Comparison of ENCODE assay signal across 8 cellular contexts in genomic region chr3:184250167-184250828, GRCh38. TPM values are rescaled to one million over a fixed set of nuclear protein-coding genes. Genes with fewer than 3 reads are reported as not detected.
A peak's percentile ranks its signal among the peaks of the same experiment; 100 is the strongest.
DNase-seq lines count a peak whose midpoint lies in the region; ATAC-seq and TF ChIP-seq lines count a peak whose summit lies in the region.

No MANE protein-coding gene starts in this region.

- H3K4me3 ChIP-seq in GM08714 (ENCODE audit: low read length) (peak overlapping the region; percentile 98), NB4 (ENCODE audit: low read depth, low read length) (peak overlapping the region; percentile 83), SK-N-MC (peak overlapping the region; percentile 100)

- peaks cover 5% of the 10 kb centered on the region for H3K36me3 ChIP-seq in SK-N-MC (ENCODE audit: insufficient read depth, low read length)

- H3K9ac ChIP-seq in SK-N-MC (ENCODE audit: insufficient read length) = peak overlapping the region; percentile 98

- ATAC-seq in HG02610 (IDR thresholded peaks at IDR 0.05; ENCODE audit: unreplicated experiment) = peak; percentile 68

- intact Hi-C loops in cardiac septum (cut with DNase I) = no loop called here

- peaks cover 4% of the 10 kb centered on the region for H3K36me3 Mint-ChIP-seq in activated naive CD8-positive, alpha-beta T cell
- H3K36me3 Mint-ChIP-seq in type B pancreatic cell = peaks cover 3% of the 10 kb centered on the region

- H3K27ac ChIP-seq in SK-N-MC = no peak overlapping the region

- H3K27ac Mint-ChIP-seq in activated naive CD8-positive, alpha-beta T cell = peak overlapping the region; percentile 98
- peak overlapping the region; percentile 95 for H3K27ac Mint-ChIP-seq in type B pancreatic cell

- H3K4me3 Mint-ChIP-seq in activated naive CD8-positive, alpha-beta T cell = peak overlapping the region; percentile 94
- H3K4me3 Mint-ChIP-seq in type B pancreatic cell = peak overlapping the region; percentile 98

- TF ChIP-seq CTCF in NB4 (IDR thresholded peaks at IDR 0.05; ENCODE audit: low read depth, low read length) (peak; percentile 93), type B pancreatic cell (conservative IDR thresholded peaks at IDR 0.05) (peak; percentile 94)

- no peaks in the 10 kb centered on the region for H3K27me3 Mint-ChIP-seq in activated naive CD8-positive, alpha-beta T cell
- no peaks in the 10 kb centered on the region for H3K27me3 Mint-ChIP-seq in type B pancreatic cell

- peaks cover 10% of the 10 kb centered on the region for H3K4me1 Mint-ChIP-seq in activated naive CD8-positive, alpha-beta T cell (ENCODE audit: low read depth)
- H3K4me1 Mint-ChIP-seq in type B pancreatic cell (ENCODE audit: unreplicated experiment) = peaks cover 5% of the 10 kb centered on the region

- no peaks in the 10 kb centered on the region for H3K9me3 ChIP-seq in SK-N-MC (ENCODE audit: low read depth, low read length)

- no peaks in the 10 kb centered on the region for H3K9me3 Mint-ChIP-seq in activated naive CD8-positive, alpha-beta T cell (ENCODE audit: low read depth)
- H3K9me3 Mint-ChIP-seq in type B pancreatic cell = no peaks in the 10 kb centered on the region

- no peak for TF ChIP-seq POLR2A in NB4 (IDR thresholded peaks at IDR 0.05; ENCODE audit: extremely low read depth, insufficient read length)

- DNase-seq in NB4 (ENCODE audit: low read depth) = peak; percentile 93
- DNase-seq in SK-N-MC (ENCODE audit: low read depth, low spot score) = peak; percentile 90
- peak; percentile 88 for DNase-seq in cardiac septum (ENCODE audit: low spot score)
- DNase-seq in pons (ENCODE audit: low spot score) = peak; percentile 93
- DNase-seq in type B pancreatic cell (ENCODE audit: extremely low spot score, unreplicated experiment) = peak; percentile 86

RNA-seq across cellular contexts. Expression of gene EEF1AKMT4, which starts 0.8 kb away (rescaled TPM):
- total RNA-seq in cardiac septum (1.5 TPM), type B pancreatic cell (ENCODE audit: low replicate concordance) (6.4 and 10.2 TPM in 2 replicates)

RNA-seq across cellular contexts. Expression of gene ALG3, which starts 1.5 kb away (rescaled TPM):
- total RNA-seq in cardiac septum = 14.1 TPM
- 55.7 and 55.8 TPM in 2 replicates for total RNA-seq in type B pancreatic cell (ENCODE audit: low replicate concordance)

RNA-seq across cellular contexts. Expression of gene CAMK2N2, which starts 11.1 kb away (rescaled TPM):
- 0.30 TPM for total RNA-seq in cardiac septum
- 1.9 TPM in 2 replicates for total RNA-seq in type B pancreatic cell (ENCODE audit: low replicate concordance)

RNA-seq across cellular contexts. Expression of gene VWA5B2, which starts 20.9 kb away (rescaled TPM):
- total RNA-seq in cardiac septum (not detected), type B pancreatic cell (ENCODE audit: low replicate concordance) (23.7 and 38.7 TPM in 2 replicates)

RNA-seq across cellular contexts. Expression of gene ECE2, which starts 25.5 kb away (rescaled TPM):
- 0.19 TPM for total RNA-seq in cardiac septum
- total RNA-seq in type B pancreatic cell (ENCODE audit: low replicate concordance) = not detected in 2 replicates
